In genomic region chr11:65084598-65085375, GRCh38 we compare ENCODE assay signal across 1 cellular context.
TF ChIP-seq lines count a peak whose summit lies in the region.

No MANE protein-coding gene starts in this region.

TF ChIP-seq in A549, 52 proteins besides CTCF, POLR2A, EP300 and RAD21:
- TF ChIP-seq PHF8 (IDR thresholded peaks at IDR 0.05; ENCODE audit: borderline replicate concordance, low read depth) (no peak), TP53 (CRISPR knock-in tag; IDR thresholded peaks at IDR 0.05) (no peak), REST (IDR thresholded peaks at IDR 0.05) (no peak), BHLHE40 (IDR thresholded peaks at IDR 0.05; ENCODE audit: low read depth, low read length) (no peak), E2F6 (IDR thresholded peaks at IDR 0.05; ENCODE audit: borderline replicate concordance, low read depth) (no peak), NPAS2 (CRISPR knock-in tag; IDR thresholded peaks at IDR 0.05; ENCODE audit: borderline replicate concordance) (no peak), ZC3H11A (IDR thresholded peaks at IDR 0.05) (no peak), CBX8 (IDR thresholded peaks at IDR 0.05) (no peak), GATA3 (IDR thresholded peaks at IDR 0.05; ENCODE audit: borderline replicate concordance) (no peak), CHD4 (IDR thresholded peaks at IDR 0.05; ENCODE audit: borderline replicate concordance) (no peak), HEYL (CRISPR knock-in tag; IDR thresholded peaks at IDR 0.05) (no peak), MAZ (IDR thresholded peaks at IDR 0.05; ENCODE audit: borderline replicate concordance, low read depth, low read length) (no peak), RCOR1 (IDR thresholded peaks at IDR 0.05; ENCODE audit: low read depth, low read length) (no peak), ATOH8 (CRISPR knock-in tag; IDR thresholded peaks at IDR 0.05; ENCODE audit: low read depth) (no peak)
- TF ChIP-seq, protein P1, sequence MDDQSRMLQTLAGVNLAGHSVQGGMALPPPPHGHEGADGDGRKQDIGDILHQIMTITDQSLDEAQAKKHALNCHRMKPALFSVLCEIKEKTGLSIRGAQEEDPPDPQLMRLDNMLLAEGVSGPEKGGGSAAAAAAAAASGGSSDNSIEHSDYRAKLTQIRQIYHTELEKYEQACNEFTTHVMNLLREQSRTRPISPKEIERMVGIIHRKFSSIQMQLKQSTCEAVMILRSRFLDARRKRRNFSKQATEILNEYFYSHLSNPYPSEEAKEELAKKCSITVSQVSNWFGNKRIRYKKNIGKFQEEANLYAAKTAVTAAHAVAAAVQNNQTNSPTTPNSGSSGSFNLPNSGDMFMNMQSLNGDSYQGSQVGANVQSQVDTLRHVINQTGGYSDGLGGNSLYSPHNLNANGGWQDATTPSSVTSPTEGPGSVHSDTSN (IDR thresholded peaks at IDR 0.05): no peak
- TF ChIP-seq, protein P2, sequence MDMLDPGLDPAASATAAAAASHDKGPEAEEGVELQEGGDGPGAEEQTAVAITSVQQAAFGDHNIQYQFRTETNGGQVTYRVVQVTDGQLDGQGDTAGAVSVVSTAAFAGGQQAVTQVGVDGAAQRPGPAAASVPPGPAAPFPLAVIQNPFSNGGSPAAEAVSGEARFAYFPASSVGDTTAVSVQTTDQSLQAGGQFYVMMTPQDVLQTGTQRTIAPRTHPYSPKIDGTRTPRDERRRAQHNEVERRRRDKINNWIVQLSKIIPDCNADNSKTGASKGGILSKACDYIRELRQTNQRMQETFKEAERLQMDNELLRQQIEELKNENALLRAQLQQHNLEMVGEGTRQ (IDR thresholded peaks at IDR 0.05): no peak
